In genomic region chr12:89468017-89468416, GRCh38 we compare ENCODE assay signal across 19 cellular contexts. TPM values are rescaled to one million over a fixed set of nuclear protein-coding genes. Genes with fewer than 3 reads are reported as not detected.
DNase-seq lines count a peak whose midpoint lies in the region; ATAC-seq and FAIRE-seq lines count a peak whose summit lies in the region.
"Had no signal": no experiment of that assay in that cellular context is flagged by ENCODE, and none has a peak within 500 bp of the region (broad histone marks: within the 10 kb centered on the region; RNA-seq: fewer than 3 reads in every experiment).

No MANE protein-coding gene starts in this region.

- no peaks in the 10 kb centered on the region for H3K9me3 ChIP-seq in CD4-positive, CD25-positive, alpha-beta regulatory T cell (ENCODE audit: control insufficient read depth in 2 of 2, low read length in 2 of 2)
- H3K9me3 ChIP-seq: gastroesophageal sphincter, left lung, thoracic aorta had no signal

- no peaks in the 10 kb centered on the region for H3K36me3 ChIP-seq in CD4-positive, CD25-positive, alpha-beta regulatory T cell (ENCODE audit: control insufficient read depth, insufficient read depth, low read length)
- H3K36me3 ChIP-seq: gastroesophageal sphincter, left lung, thoracic aorta had no signal

- H3K4me3 Mint-ChIP-seq in CD4-positive, CD25-positive, alpha-beta regulatory T cell = peak overlapping the region in 1 of 4 donors; percentile 42
- peak overlapping the region; percentile 79 for H3K4me3 Mint-ChIP-seq in T-helper 2 cell treated with Interferon-gamma antibody and Interleukin-4, amounts not matched to agents 5 μg/mL and 100 μg/mL, for 36 hours
- H3K4me3 Mint-ChIP-seq in memory B cell = no peak overlapping the region
- H3K4me3 Mint-ChIP-seq: GM23338 had no signal

- H3K27ac ChIP-seq in CD4-positive, CD25-positive, alpha-beta regulatory T cell (ENCODE audit: insufficient read depth, low read length, poor library complexity, severe bottlenecking) = peak overlapping the region; percentile 1
- H3K27ac ChIP-seq: gastroesophageal sphincter, thoracic aorta, VCaP had no signal

- H3K36me3 Mint-ChIP-seq in CD4-positive, CD25-positive, alpha-beta regulatory T cell = peaks cover 9% of the 10 kb centered on the region
- H3K36me3 Mint-ChIP-seq in T-helper 2 cell treated with Interferon-gamma antibody and Interleukin-4, amounts not matched to agents 5 μg/mL and 100 μg/mL, for 36 hours (ENCODE audit: low read depth) = peaks cover 28% of the 10 kb centered on the region
- no peaks in the 10 kb centered on the region for H3K36me3 Mint-ChIP-seq in memory B cell

- peaks cover 29% of the 10 kb centered on the region for H3K4me1 ChIP-seq in CD4-positive, CD25-positive, alpha-beta regulatory T cell (ENCODE audit: control insufficient read depth, insufficient read depth, low read length, poor library complexity, severe bottlenecking)

- no peaks in the 10 kb centered on the region for H3K27me3 ChIP-seq in CD4-positive, CD25-positive, alpha-beta regulatory T cell (ENCODE audit: control insufficient read depth, insufficient read depth, low read length)
- H3K27me3 ChIP-seq: gastroesophageal sphincter, left lung had no signal

- no peak for ATAC-seq in CD4-positive, CD25-positive, alpha-beta regulatory T cell (ENCODE audit: low read depth in 2 of 2)
- ATAC-seq in memory B cell (ENCODE audit: low read depth) (no peak), HG02970 (IDR thresholded peaks at IDR 0.05; ENCODE audit: low FRiP score, unreplicated experiment) (no peak)
- ATAC-seq: gastroesophageal sphincter, GM23338, left lung, right cardiac atrium had no signal

- peaks cover 31 to 52% (median 40%) of the 10 kb centered on the region in 4 donors for H3K4me1 Mint-ChIP-seq in CD4-positive, CD25-positive, alpha-beta regulatory T cell
- H3K4me1 Mint-ChIP-seq in T-helper 2 cell treated with Interferon-gamma antibody and Interleukin-4, amounts not matched to agents 5 μg/mL and 100 μg/mL, for 36 hours (ENCODE audit: low read depth) = peaks cover 66% of the 10 kb centered on the region
- H3K4me1 Mint-ChIP-seq in memory B cell = peaks cover 13% of the 10 kb centered on the region

- FAIRE-seq in GM19239 (lab: Jason Lieb, UNC) = peak; percentile 23
- FAIRE-seq: bronchial epithelial cell had no signal

- no peaks in the 10 kb centered on the region for H3K27me3 Mint-ChIP-seq in CD4-positive, CD25-positive, alpha-beta regulatory T cell
- no peaks in the 10 kb centered on the region for H3K27me3 Mint-ChIP-seq in T-helper 2 cell treated with Interferon-gamma antibody and Interleukin-4, amounts not matched to agents 5 μg/mL and 100 μg/mL, for 36 hours (ENCODE audit: low read depth)
- H3K27me3 Mint-ChIP-seq in memory B cell = no peaks in the 10 kb centered on the region

- H3K27ac Mint-ChIP-seq in CD4-positive, CD25-positive, alpha-beta regulatory T cell = peak overlapping the region in 2 of 3 donors; percentile 20 to 85
- peak overlapping the region; percentile 85 for H3K27ac Mint-ChIP-seq in T-helper 2 cell treated with Interferon-gamma antibody and Interleukin-4, amounts not matched to agents 5 μg/mL and 100 μg/mL, for 36 hours
- H3K27ac Mint-ChIP-seq in memory B cell = peak overlapping the region; percentile 74
- H3K27ac Mint-ChIP-seq: GM23338 had no signal

- DNase-seq in CD4-positive, CD25-positive, alpha-beta regulatory T cell = peak in 1 of 3 donors; percentile 23
- DNase-seq in GM19239 (ENCODE audit: insufficient read length, low spot score) (no peak), memory B cell (ENCODE audit: low spot score in 2 of 2) (no peak), HuH-7 (ENCODE audit: low spot score) (no peak), NCI-H2029 (lab: John Stamatoyannopoulos, UW) (no peak)
- no peak for DNase-seq in T-helper 2 cell treated with Interferon-gamma antibody and Interleukin-4, amounts not matched to agents 5 μg/mL and 100 μg/mL, for 36 hours (ENCODE audit: low spot score)
- DNase-seq: DMS 273 treated with DMSO at 0.1 percent for 48 hours, erythroblast, left lung, NCI-H1417 treated with DMSO at 0.1 percent for 48 hours, NCI-H774, right cardiac atrium, RPMI8226 had no signal

- H3K9me3 Mint-ChIP-seq in CD4-positive, CD25-positive, alpha-beta regulatory T cell = no peaks in the 10 kb centered on the region
- H3K9me3 Mint-ChIP-seq in T-helper 2 cell treated with Interferon-gamma antibody and Interleukin-4, amounts not matched to agents 5 μg/mL and 100 μg/mL, for 36 hours = no peaks in the 10 kb centered on the region
- no peaks in the 10 kb centered on the region for H3K9me3 Mint-ChIP-seq in memory B cell
- H3K9me3 Mint-ChIP-seq: GM23338 had no signal

- H3K4me3 ChIP-seq in CD4-positive, CD25-positive, alpha-beta regulatory T cell (ENCODE audit: low read depth, low read length) = peak overlapping the region; percentile 49
- H3K4me3 ChIP-seq: gastroesophageal sphincter, GM23338, left lung, thoracic aorta had no signal

RNA-seq across cellular contexts. Expression of gene GALNT4, which starts 56.6 kb away (rescaled TPM):
- 8.8 TPM for total RNA-seq in CD4-positive, CD25-positive, alpha-beta regulatory T cell
- polyA plus RNA-seq in CD4-positive, CD25-positive, alpha-beta regulatory T cell = 1 to 10 TPM; 5.0 to 8.1 (median 5.6) TPM

RNA-seq across cellular contexts. Expression of gene POC1B, which starts 57.8 kb away (rescaled TPM):
- 22.1 TPM for total RNA-seq in CD4-positive, CD25-positive, alpha-beta regulatory T cell
- 10 to 100 TPM; 28.2 to 38.0 (median 33.3) TPM for polyA plus RNA-seq in CD4-positive, CD25-positive, alpha-beta regulatory T cell
